Comparison of ENCODE assay signal across 23 cellular contexts in the genomic region with DNA sequence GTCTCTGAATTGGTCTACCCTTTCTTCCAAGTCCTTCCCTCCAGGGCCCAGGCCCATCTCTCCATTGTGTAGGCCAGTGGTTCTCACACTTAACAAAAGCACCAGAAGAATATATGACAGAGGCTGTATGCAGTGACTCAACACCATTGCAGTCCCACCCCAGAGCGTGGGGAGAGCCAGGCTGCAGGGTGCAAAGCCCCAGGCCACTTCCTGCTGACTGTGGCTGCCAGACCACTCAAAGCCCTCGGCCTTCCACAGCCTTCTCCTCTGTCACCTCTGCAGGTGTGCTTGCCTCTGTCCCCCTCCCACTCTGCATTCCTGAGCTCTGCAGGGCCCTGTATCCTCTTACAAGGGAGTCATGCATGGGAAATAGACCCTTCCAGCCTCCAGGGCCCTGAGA. TPM values are rescaled to one million over a fixed set of nuclear protein-coding genes. Genes with fewer than 3 reads are reported as not detected.
DNase-seq lines count a peak whose midpoint lies in the region; ATAC-seq and TF ChIP-seq lines count a peak whose summit lies in the region.
"Had no signal": no experiment of that assay in that cellular context is flagged by ENCODE, and none has a peak within 500 bp of the region (broad histone marks: within the 10 kb centered on the region; RNA-seq: fewer than 3 reads in every experiment).

No MANE protein-coding gene starts in this region.

- no peaks in the 10 kb centered on the region for H3K9me3 Mint-ChIP-seq in CD8-positive, alpha-beta T cell
- no peaks in the 10 kb centered on the region for H3K9me3 Mint-ChIP-seq in activated CD4-positive, alpha-beta memory T cell treated with anti-CD3 and anti-CD28 coated beads, Interleukin-2, amount 10 ng/mL, durations not matched to agents 7 days and 5 days
- H3K9me3 Mint-ChIP-seq: activated T-helper 2 cell treated with anti-CD3 and anti-CD28 coated beads, Interferon-gamma antibody, Interleukin-2, Interleukin-4, amounts not matched to agents 10 μg/mL and 5 μg/mL and 100 μg/mL, durations not matched to agents 14 hours and 24 hours and 36 hours had no signal

- no peak for TF ChIP-seq CTCF in CD8-positive, alpha-beta T cell (IDR thresholded peaks at IDR 0.05)
- TF ChIP-seq CTCF in spleen (IDR thresholded peaks at IDR 0.05 in 8 of 11, conservative IDR thresholded peaks at IDR 0.05 in 3 of 11) = no peak

- H3K27ac ChIP-seq in CD8-positive, alpha-beta T cell (ENCODE audit: low read depth, low read length) = no peak overlapping the region
- no peak overlapping the region for H3K27ac ChIP-seq in spleen
- H3K27ac ChIP-seq: brain microvascular endothelial cell, coronary artery, Peyer's patch, psoas muscle, testis had no signal

- intact Hi-C loops in CD8-positive, alpha-beta T cell (cut with DNase I, micrococcal nuclease) = loop anchor here (5.0 to 10.0 kb wide), 8 partner anchors 246 to 919 kb away; a partner anchor contains a TSS
- intact Hi-C loops in spleen (cut with DNase I; ENCODE audit: low total_unique reads) = loop anchor here (5.0 kb wide), 1 partner anchor 76 kb away; no protein-coding TSS in a partner anchor

- H3K4me3 ChIP-seq in CD8-positive, alpha-beta T cell (ENCODE audit: low read depth, low read length) = no peak overlapping the region
- no peak overlapping the region for H3K4me3 ChIP-seq in spleen
- H3K4me3 ChIP-seq: coronary artery, heart right ventricle, Peyer's patch, psoas muscle had no signal

- CTCF ChIA-PET in CD8-positive, alpha-beta T cell (lab: Charles Lee) = interaction anchor here (1.7 to 7.4 kb wide), 4 partner anchors 12 to 76 kb away, joined by 5 to 173 read pairs (median 10); no protein-coding TSS in a partner anchor
- CTCF ChIA-PET in activated CD4-positive, alpha-beta memory T cell treated with anti-CD3 and anti-CD28 coated beads, Interleukin-2, amount 10 ng/mL, durations not matched to agents 7 days and 5 days (lab: Charles Lee) = interaction anchor here (0.6 to 8.6 kb wide), 8 partner anchors 11 to 297 kb away, joined by 3 to 243 read pairs (median 4); a partner anchor contains a TSS

- peak overlapping the region; percentile 54 for H3K4me3 Mint-ChIP-seq in CD8-positive, alpha-beta T cell
- H3K4me3 Mint-ChIP-seq in activated CD4-positive, alpha-beta memory T cell treated with anti-CD3 and anti-CD28 coated beads, Interleukin-2, amount 10 ng/mL, durations not matched to agents 7 days and 5 days = no peak overlapping the region

- no peak overlapping the region for H3K27ac Mint-ChIP-seq in CD8-positive, alpha-beta T cell
- no peak overlapping the region for H3K27ac Mint-ChIP-seq in activated CD4-positive, alpha-beta memory T cell treated with anti-CD3 and anti-CD28 coated beads, Interleukin-2, amount 10 ng/mL, durations not matched to agents 7 days and 5 days
- H3K27ac Mint-ChIP-seq: activated T-helper 2 cell treated with anti-CD3 and anti-CD28 coated beads, Interferon-gamma antibody, Interleukin-2, Interleukin-4, amounts not matched to agents 10 μg/mL and 5 μg/mL and 100 μg/mL, durations not matched to agents 14 hours and 24 hours and 36 hours had no signal

- TF ChIP-seq POLR2A in spleen (IDR thresholded peaks at IDR 0.05) = no peak

- H3K4me1 Mint-ChIP-seq in CD8-positive, alpha-beta T cell (ENCODE audit: low read depth) = peaks cover 6% of the 10 kb centered on the region
- peaks cover 12% of the 10 kb centered on the region for H3K4me1 Mint-ChIP-seq in activated CD4-positive, alpha-beta memory T cell treated with anti-CD3 and anti-CD28 coated beads, Interleukin-2, amount 10 ng/mL, durations not matched to agents 7 days and 5 days

- no peak for ATAC-seq in CD8-positive, alpha-beta T cell
- ATAC-seq in HG03196 (IDR thresholded peaks at IDR 0.05; ENCODE audit: unreplicated experiment) = no peak
- ATAC-seq: activated CD4-positive, CD25-positive, alpha-beta regulatory T cell treated with anti-CD3 and anti-CD28 coated beads, Interleukin-2, amount 50 U/mL, for 24 hours; heart right ventricle; psoas muscle had no signal

- no peaks in the 10 kb centered on the region for H3K27me3 ChIP-seq in CD8-positive, alpha-beta T cell (ENCODE audit: insufficient read depth, low read length)
- peaks cover 0 to 13% (median 0%) of the 10 kb centered on the region in 7 donors for H3K27me3 ChIP-seq in spleen (replicated peaks in 1 of 7)
- H3K27me3 ChIP-seq: brain microvascular endothelial cell, Peyer's patch, testis had no signal

- H3K4me1 ChIP-seq in CD8-positive, alpha-beta T cell (ENCODE audit: insufficient read depth, low read length) = peaks cover 10% of the 10 kb centered on the region
- peaks cover 5 to 21% (median 16%) of the 10 kb centered on the region in 6 donors for H3K4me1 ChIP-seq in spleen
- H3K4me1 ChIP-seq: psoas muscle, testis had no signal

- H3K36me3 Mint-ChIP-seq in CD8-positive, alpha-beta T cell = no peaks in the 10 kb centered on the region
- H3K36me3 Mint-ChIP-seq in activated CD4-positive, alpha-beta memory T cell treated with anti-CD3 and anti-CD28 coated beads, Interleukin-2, amount 10 ng/mL, durations not matched to agents 7 days and 5 days (ENCODE audit: low read depth) = no peaks in the 10 kb centered on the region

- POLR2A ChIA-PET in CD8-positive, alpha-beta T cell (lab: Charles Lee) = no interaction called here
- POLR2A ChIA-PET in activated CD4-positive, alpha-beta memory T cell treated with anti-CD3 and anti-CD28 coated beads, Interleukin-2, amount 10 ng/mL, durations not matched to agents 7 days and 5 days (lab: Charles Lee) = no interaction called here

- WGBS in spleen, 5 donors = 30 to 45% (median 37%) methylated on average over 2 of the region's 2 CpGs

- DNase-seq in CD8-positive, alpha-beta T cell = peak in 2 of 7 experiments; percentile 29 to 46
- DNase-seq in MV-4-11 (lab: John Stamatoyannopoulos, UW) (peak; percentile 32), iPS-NIHi7 (ENCODE audit: extremely low spot score) (peak; percentile 55), spleen (peak; percentile 75), DMS153 (lab: John Stamatoyannopoulos, UW) (no peak)
- DNase-seq in activated CD4-positive, alpha-beta memory T cell treated with anti-CD3 and anti-CD28 coated beads, Interleukin-2, amount 10 ng/mL, durations not matched to agents 7 days and 5 days = no peak
- no peak for DNase-seq in stimulated activated CD4-positive, alpha-beta T cell treated with anti-CD3 and anti-CD28 coated beads, Interleukin-15, amount 100 ng/mL, for 24 hours
- DNase-seq: brain microvascular endothelial cell, COR-L47, heart right ventricle, NCI-H1436 treated with DMSO at 0.1 percent for 48 hours, NCI-H2171, Peyer's patch, psoas muscle, SK-N-SH, testis had no signal

- H3K36me3 ChIP-seq in CD8-positive, alpha-beta T cell (ENCODE audit: insufficient read depth, low read length) = no peaks in the 10 kb centered on the region
- H3K36me3 ChIP-seq in spleen = no peaks in the 10 kb centered on the region
- H3K36me3 ChIP-seq: brain microvascular endothelial cell, heart right ventricle, Peyer's patch had no signal

- no peaks in the 10 kb centered on the region for H3K9me3 ChIP-seq in CD8-positive, alpha-beta T cell (ENCODE audit: low read length)
- no peaks in the 10 kb centered on the region for H3K9me3 ChIP-seq in spleen
- H3K9me3 ChIP-seq: heart right ventricle, Peyer's patch, psoas muscle, SK-N-SH, testis had no signal

- H3K27me3 Mint-ChIP-seq in CD8-positive, alpha-beta T cell (ENCODE audit: low read depth) = peaks cover 2% of the 10 kb centered on the region
- H3K27me3 Mint-ChIP-seq in activated CD4-positive, alpha-beta memory T cell treated with anti-CD3 and anti-CD28 coated beads, Interleukin-2, amount 10 ng/mL, durations not matched to agents 7 days and 5 days = peaks cover 14% of the 10 kb centered on the region

RNA-seq across cellular contexts. Expression of a gene that starts 40.4 kb away (rescaled TPM):
- 1 to 10 TPM; 4.6 to 5.5 TPM for total RNA-seq in CD8-positive, alpha-beta T cell
- under 1 TPM in 5 of 7 donors, not detected in 2; 0.30 to 0.88 (median 0.43) TPM for total RNA-seq in spleen
- under 1 TPM; 0.19 to 0.52 (median 0.50) TPM for polyA plus RNA-seq in spleen
- total RNA-seq in activated CD4-positive, alpha-beta memory T cell treated with anti-CD3 and anti-CD28 coated beads, Interleukin-2, amount 10 ng/mL, durations not matched to agents 7 days and 5 days = under 1 TPM; 0.25 to 0.30 TPM

RNA-seq across cellular contexts. Expression of a gene that starts 40.9 kb away (rescaled TPM):
- total RNA-seq in CD8-positive, alpha-beta T cell = not detected
- not detected for total RNA-seq in spleen
- polyA plus RNA-seq in spleen = not detected
- total RNA-seq in activated CD4-positive, alpha-beta memory T cell treated with anti-CD3 and anti-CD28 coated beads, Interleukin-2, amount 10 ng/mL, durations not matched to agents 7 days and 5 days = not detected
- total RNA-seq: activated T-helper 2 cell treated with anti-CD3 and anti-CD28 coated beads, Interferon-gamma antibody, Interleukin-2, Interleukin-4, amounts not matched to agents 10 μg/mL and 5 μg/mL and 100 μg/mL, durations not matched to agents 14 hours and 24 hours and 36 hours; heart right ventricle; HT-29; LHCN-M2; psoas muscle had no signal
- polyA plus RNA-seq: heart right ventricle, keratinocyte, psoas muscle had no signal

Comparison
In these comparisons a context has a peak if more than half of its experiments do, and no peak if none do; other contexts are left out.
1. DNase-seq: peak in MV-4-11 (single experiment), iPS-NIHi7 (single experiment) and spleen (single experiment); none in activated CD4-positive, alpha-beta memory T cell treated with anti-CD3 and anti-CD28 coated beads, Interleukin-2, amount 10 ng/mL, durations not matched to agents 7 days and 5 days (single experiment), DMS153 (single experiment) and stimulated activated CD4-positive, alpha-beta T cell treated with anti-CD3 and anti-CD28 coated beads, Interleukin-15, amount 100 ng/mL, for 24 hours (single experiment).